In genomic region chr7:894927-895450, GRCh38 we compare ENCODE assay signal across 25 cellular contexts.
"Had no signal": no experiment of that assay in that cellular context is flagged by ENCODE, and none has a peak within 500 bp of the region (broad histone marks: within the 10 kb centered on the region; RNA-seq: fewer than 3 reads in every experiment).

No MANE protein-coding gene starts in this region.

- FAIRE-seq: astrocyte had no signal

- H3K27me3 Mint-ChIP-seq: activated CD4-positive, alpha-beta memory T cell treated with anti-CD3 and anti-CD28 coated beads for 36 hours; activated CD4-positive, alpha-beta T cell treated with anti-CD3 and anti-CD28 coated beads, Interleukin-2, amount 10 ng/mL, durations not matched to agents 7 days and 5 days; activated naive CD8-positive, alpha-beta T cell; activated T-helper 17 cell treated with anti-CD3 and anti-CD28 coated beads, Interleukin-2, amount 50 U/mL, for 72 hours; brain had no signal

- H3K4me3 ChIP-seq: MG63 had no signal

- H3K4me1 Mint-ChIP-seq: brain had no signal

- H3K27ac Mint-ChIP-seq: activated CD4-positive, alpha-beta memory T cell treated with anti-CD3 and anti-CD28 coated beads for 36 hours; activated CD4-positive, alpha-beta T cell treated with anti-CD3 and anti-CD28 coated beads, Interleukin-2, amount 10 ng/mL, durations not matched to agents 7 days and 5 days; activated naive CD4-positive, alpha-beta T cell treated with anti-CD3 and anti-CD28 coated beads for 36 hours; activated T-helper 17 cell treated with anti-CD3 and anti-CD28 coated beads, Interleukin-2, amount 50 U/mL, for 72 hours; T-helper 1 cell treated with Interleukin-12 subunit alpha and Interleukin-12 subunit beta and Interleukin-4 antibody, amounts not matched to agents 30 μg/mL and 1 μg/mL, for 36 hours had no signal

- H3K4me3 Mint-ChIP-seq: activated CD4-positive, alpha-beta memory T cell treated with anti-CD3 and anti-CD28 coated beads for 36 hours; activated CD4-positive, alpha-beta T cell treated with anti-CD3 and anti-CD28 coated beads, Interleukin-2, amount 10 ng/mL, durations not matched to agents 7 days and 5 days; activated naive CD4-positive, alpha-beta T cell treated with anti-CD3 and anti-CD28 coated beads for 36 hours; activated naive CD8-positive, alpha-beta T cell; activated T-helper 17 cell treated with anti-CD3 and anti-CD28 coated beads, Interleukin-2, amount 50 U/mL, for 72 hours; brain; T-helper 1 cell treated with Interleukin-12 subunit alpha and Interleukin-12 subunit beta and Interleukin-4 antibody, amounts not matched to agents 30 μg/mL and 1 μg/mL, for 36 hours had no signal

- H3K27me3 ChIP-seq: MG63 had no signal

- H3K9me3 Mint-ChIP-seq: activated CD4-positive, alpha-beta memory T cell treated with anti-CD3 and anti-CD28 coated beads for 36 hours; activated naive CD4-positive, alpha-beta T cell treated with anti-CD3 and anti-CD28 coated beads for 36 hours; activated T-helper 17 cell treated with anti-CD3 and anti-CD28 coated beads, Interleukin-2, amount 50 U/mL, for 72 hours; brain; T-helper 1 cell treated with Interleukin-12 subunit alpha and Interleukin-12 subunit beta and Interleukin-4 antibody, amounts not matched to agents 30 μg/mL and 1 μg/mL, for 36 hours had no signal

- DNase-seq: activated CD4-positive, alpha-beta memory T cell treated with anti-CD3 and anti-CD28 coated beads for 36 hours; activated CD4-positive, alpha-beta T cell treated with anti-CD3 and anti-CD28 coated beads, Interleukin-2, amount 10 ng/mL, durations not matched to agents 7 days and 5 days; activated CD8-positive, alpha-beta memory T cell treated with anti-CD3 and anti-CD28 coated beads for 24 hours; activated gamma-delta T cell; activated naive CD4-positive, alpha-beta T cell treated with anti-CD3 and anti-CD28 coated beads for 36 hours; activated T-cell treated with anti-CD3 and anti-CD28 coated beads for 4 hours; activated T-cell treated with anti-CD3 and anti-CD28 coated beads, Interleukin-2, amount 50 U/mL, for 48 hours; amygdala; MG63; MV-4-11; NCI-H1092 treated with DMSO at 0.1 percent for 48 hours; NCI-H1417 treated with DMSO at 0.1 percent for 48 hours; NCI-H1694 treated with DMSO at 0.1 percent for 48 hours; NCI-H2029 treated with DMSO at 0.1 percent for 48 hours; NCI-H510A treated with DMSO at 0.1 percent for 48 hours; NCI-H69; NK-92 treated with Interleukin-12 subunit alpha and Interleukin-12 subunit beta, amount 100 ng/mL, for 24 hours; OCI-M1; RPMI8226; SHP77 treated with DMSO at 0.1 percent for 48 hours had no signal

- H3K9me3 ChIP-seq: MG63 had no signal
